In the genomic region with DNA sequence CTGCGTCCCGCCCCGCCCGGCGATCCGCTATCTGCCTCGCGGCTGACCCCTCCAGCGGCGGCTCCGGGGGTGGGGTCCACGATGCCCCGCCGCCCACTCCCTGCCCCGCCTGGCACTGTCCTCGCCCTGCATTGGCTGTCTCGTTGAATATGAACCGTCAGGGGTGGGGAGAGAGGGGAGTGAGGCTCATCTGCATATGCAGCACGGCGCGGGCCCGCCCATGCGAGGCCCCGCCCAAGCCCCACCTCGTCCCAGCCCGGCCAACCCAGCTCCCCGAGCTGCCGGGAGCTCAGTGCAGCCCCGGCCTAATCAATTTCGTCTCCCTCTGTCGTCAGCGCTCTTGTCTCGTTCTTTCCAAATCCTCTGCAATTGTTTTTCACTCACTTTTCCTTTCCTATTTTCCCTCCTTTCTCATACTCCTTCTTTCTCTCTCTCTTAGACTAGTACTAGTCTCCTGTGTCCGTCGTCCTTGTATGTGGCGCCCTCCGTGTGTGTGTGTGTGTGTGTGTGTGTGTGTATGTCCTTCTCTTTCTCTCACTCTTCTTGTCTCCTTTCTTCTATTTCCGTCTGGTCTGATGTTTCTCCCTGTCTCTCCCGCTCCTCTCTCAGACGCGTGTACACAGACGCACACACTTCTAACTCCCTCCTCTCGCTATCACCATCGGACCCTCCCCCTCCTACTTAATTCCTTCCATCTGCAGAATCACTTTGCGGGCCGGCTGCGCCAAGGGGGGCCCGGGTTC, we compare ENCODE assay signal across 8 cellular contexts. TPM values are rescaled to one million over a fixed set of nuclear protein-coding genes. Genes with fewer than 3 reads are reported as not detected.
DNase-seq lines count a peak whose midpoint lies in the region; ATAC-seq and TF ChIP-seq lines count a peak whose summit lies in the region.

No MANE protein-coding gene starts in this region.

- peak overlapping the region; percentile 93 for H3K4me3 ChIP-seq in suprapubic skin

- ATAC-seq in HG02588 (IDR thresholded peaks at IDR 0.05; ENCODE audit: unreplicated experiment): peak; percentile 95
- peak; percentile 93 for ATAC-seq in SK-N-SH treated with all-trans-retinoic acid at 6 μM for 48 hours

- TF ChIP-seq CTCF in suprapubic skin (IDR thresholded peaks at IDR 0.05): no peak

- no peaks in the 10 kb centered on the region for H3K27me3 ChIP-seq in suprapubic skin

- peak in 1 of 2 donors; percentile 1 for TF ChIP-seq POLR2A in suprapubic skin (IDR thresholded peaks at IDR 0.05)

- TF ChIP-seq EP300 in suprapubic skin (IDR thresholded peaks at IDR 0.05): no peak

- H3K27me3 Mint-ChIP-seq in activated naive CD8-positive, alpha-beta T cell: peaks cover 2% of the 10 kb centered on the region

- no peaks in the 10 kb centered on the region for H3K9me3 Mint-ChIP-seq in activated naive CD8-positive, alpha-beta T cell (ENCODE audit: low read depth)

- peaks cover 55% of the 10 kb centered on the region for H3K4me1 ChIP-seq in suprapubic skin

- peaks cover 26% of the 10 kb centered on the region for H3K4me1 Mint-ChIP-seq in activated naive CD8-positive, alpha-beta T cell (ENCODE audit: low read depth)

- H3K27ac ChIP-seq in suprapubic skin: peak overlapping the region; percentile 95

- H3K27ac Mint-ChIP-seq in activated naive CD8-positive, alpha-beta T cell: peak overlapping the region; percentile 72

- DNase-seq in GM03348 (ENCODE audit: low spot score): peak; percentile 98
- DNase-seq in NCI-H1048 (lab: John Stamatoyannopoulos, UW): peak; percentile 89
- peak; percentile 99 for DNase-seq in glomerular visceral epithelial cell (ENCODE audit: extremely low spot score)
- DNase-seq in occipital lobe (lab: John Stamatoyannopoulos, UW): peak; percentile 96
- DNase-seq in suprapubic skin (ENCODE audit: low spot score in 2 of 2): peak; percentile 99

- under 1% methylated on average over 30 of the region's 48 CpGs for WGBS in suprapubic skin

- no peaks in the 10 kb centered on the region for H3K9me3 ChIP-seq in suprapubic skin

- no peaks in the 10 kb centered on the region for H3K36me3 Mint-ChIP-seq in activated naive CD8-positive, alpha-beta T cell

- peak overlapping the region; percentile 90 for H3K4me3 Mint-ChIP-seq in activated naive CD8-positive, alpha-beta T cell

- H3K36me3 ChIP-seq in suprapubic skin: no peaks in the 10 kb centered on the region

TF ChIP-seq in SK-N-SH treated with all-trans-retinoic acid at 6 μM for 48 hours, 23 proteins besides CTCF, POLR2A, EP300 and RAD21:
- TF ChIP-seq, protein P1, sequence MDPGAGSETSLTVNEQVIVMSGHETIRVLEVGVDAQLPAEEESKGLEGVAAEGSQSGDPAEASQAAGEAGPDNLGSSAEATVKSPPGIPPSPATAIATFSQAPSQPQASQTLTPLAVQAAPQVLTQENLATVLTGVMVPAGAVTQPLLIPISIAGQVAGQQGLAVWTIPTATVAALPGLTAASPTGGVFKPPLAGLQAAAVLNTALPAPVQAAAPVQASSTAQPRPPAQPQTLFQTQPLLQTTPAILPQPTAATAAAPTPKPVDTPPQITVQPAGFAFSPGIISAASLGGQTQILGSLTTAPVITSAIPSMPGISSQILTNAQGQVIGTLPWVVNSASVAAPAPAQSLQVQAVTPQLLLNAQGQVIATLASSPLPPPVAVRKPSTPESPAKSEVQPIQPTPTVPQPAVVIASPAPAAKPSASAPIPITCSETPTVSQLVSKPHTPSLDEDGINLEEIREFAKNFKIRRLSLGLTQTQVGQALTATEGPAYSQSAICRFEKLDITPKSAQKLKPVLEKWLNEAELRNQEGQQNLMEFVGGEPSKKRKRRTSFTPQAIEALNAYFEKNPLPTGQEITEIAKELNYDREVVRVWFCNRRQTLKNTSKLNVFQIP (CRISPR knock-in tag; IDR thresholded peaks at IDR 0.05; ENCODE audit: borderline replicate concordance, low read depth): no peak
- TF ChIP-seq GLIS3 (CRISPR knock-in tag; IDR thresholded peaks at IDR 0.05) (no peak), TCF4 (CRISPR knock-in tag; IDR thresholded peaks at IDR 0.05; ENCODE audit: borderline replicate concordance) (0 out of 2 replicates have a peak, but pooled peaks have one; percentile 24), ESRRG (CRISPR knock-in tag; IDR thresholded peaks at IDR 0.05) (no peak), OSR1 (CRISPR knock-in tag; IDR thresholded peaks at IDR 0.05) (no peak)
- TF ChIP-seq, protein P2, sequence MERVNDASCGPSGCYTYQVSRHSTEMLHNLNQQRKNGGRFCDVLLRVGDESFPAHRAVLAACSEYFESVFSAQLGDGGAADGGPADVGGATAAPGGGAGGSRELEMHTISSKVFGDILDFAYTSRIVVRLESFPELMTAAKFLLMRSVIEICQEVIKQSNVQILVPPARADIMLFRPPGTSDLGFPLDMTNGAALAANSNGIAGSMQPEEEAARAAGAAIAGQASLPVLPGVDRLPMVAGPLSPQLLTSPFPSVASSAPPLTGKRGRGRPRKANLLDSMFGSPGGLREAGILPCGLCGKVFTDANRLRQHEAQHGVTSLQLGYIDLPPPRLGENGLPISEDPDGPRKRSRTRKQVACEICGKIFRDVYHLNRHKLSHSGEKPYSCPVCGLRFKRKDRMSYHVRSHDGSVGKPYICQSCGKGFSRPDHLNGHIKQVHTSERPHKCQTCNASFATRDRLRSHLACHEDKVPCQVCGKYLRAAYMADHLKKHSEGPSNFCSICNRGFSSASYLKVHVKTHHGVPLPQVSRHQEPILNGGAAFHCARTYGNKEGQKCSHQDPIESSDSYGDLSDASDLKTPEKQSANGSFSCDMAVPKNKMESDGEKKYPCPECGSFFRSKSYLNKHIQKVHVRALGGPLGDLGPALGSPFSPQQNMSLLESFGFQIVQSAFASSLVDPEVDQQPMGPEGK (CRISPR knock-in tag; IDR thresholded peaks at IDR 0.05; ENCODE audit: borderline replicate concordance): peak; percentile 60; the same call in 1 of the 2 replicates
TF ChIP-seq in SK-N-SH treated with all-trans-retinoic acid at 6 μM for 48 hours: peak in this region for 2.

RNA-seq across cellular contexts. Expression of a gene that starts 0.5 kb away (rescaled TPM):
- total RNA-seq in occipital lobe: 6.2 TPM
- total RNA-seq in suprapubic skin: 10 to 100 TPM in 2 of 4 donors, 1 to 10 TPM in 2; 8.9 to 17.3 (median 12.8) TPM

Comparison
In these comparisons a context has a peak if more than half of its experiments do, and no peak if none do; other contexts are left out.
1. Peak in every context shown above with its lines: DNase-seq, ATAC-seq, H3K4me3 ChIP-seq and H3K27ac ChIP-seq.